In the genomic region with DNA sequence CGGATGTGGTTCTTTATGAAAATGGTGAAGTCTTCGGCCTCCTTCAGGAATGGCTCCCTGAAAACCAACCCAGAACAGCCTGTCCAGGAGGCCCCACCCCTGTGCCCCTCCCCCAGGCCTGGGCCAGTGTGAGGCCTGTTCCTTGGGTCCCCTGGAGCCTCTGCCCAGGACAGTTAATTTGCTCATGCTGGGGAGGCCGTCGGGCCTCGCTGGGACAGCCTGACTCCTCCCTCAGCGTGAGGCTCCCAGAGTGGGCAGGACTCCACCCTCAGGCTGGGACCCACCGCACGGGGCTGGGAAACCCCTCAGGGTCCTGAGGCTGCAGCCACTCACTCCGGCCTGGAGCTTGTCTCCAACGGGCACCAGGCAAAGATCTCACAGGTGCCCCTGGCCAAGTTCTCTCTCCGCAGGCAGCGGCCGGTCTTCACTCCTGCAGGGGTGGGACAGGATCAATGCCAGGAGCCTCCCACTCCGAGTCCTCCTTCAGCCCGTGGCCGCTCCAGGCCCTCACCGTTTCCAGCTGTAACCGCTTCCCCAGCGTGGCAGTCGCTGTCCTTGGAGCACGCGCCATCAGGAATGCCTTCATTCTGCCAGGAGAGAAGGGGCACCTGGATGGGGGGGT, we compare ENCODE assay signal across 17 cellular contexts.
"Had no signal": no experiment of that assay in that cellular context is flagged by ENCODE, and none has a peak within 500 bp of the region (broad histone marks: within the 10 kb centered on the region; RNA-seq: fewer than 3 reads in every experiment).

No MANE protein-coding gene starts in this region.

- H3K4me3 ChIP-seq: lung had no signal

- ATAC-seq: activated CD4-positive, CD25-positive, alpha-beta regulatory T cell treated with anti-CD3 and anti-CD28 coated beads, Interleukin-2, amount 50 U/mL, for 24 hours; left cardiac atrium; stimulated activated naive CD8-positive, alpha-beta T cell treated with anti-CD3 and anti-CD28 coated beads, Interleukin-15, Interleukin-2, amounts not matched to agents 100 U/mL and 50 U/mL, for 24 hours had no signal

- H3K9me3 Mint-ChIP-seq: activated T-helper 1 cell treated with anti-CD3 and anti-CD28 coated beads, Interleukin-12 subunit alpha, Interleukin-12 subunit beta, Interleukin-2, Interleukin-4 antibody, amounts not matched to agents 30 ng/mL and 10 ng/mL and 1 ng/mL, durations not matched to agents 14 hours and 24 hours and 36 hours; immature natural killer cell had no signal

- DNase-seq: activated CD4-positive, alpha-beta T cell treated with anti-CD3 and anti-CD28 coated beads, Interleukin-2, amount 50 U/mL, for 1 hour; activated CD8-positive, alpha-beta memory T cell treated with anti-CD3 and anti-CD28 coated beads for 24 hours; anterior cingulate cortex; cortex of kidney; effector CD4-positive, alpha-beta T cell; head of caudate nucleus; immature natural killer cell; left cardiac atrium; midbrain; small intestine; stimulated activated CD4-positive, alpha-beta T cell treated with anti-CD3 and anti-CD28 coated beads, Interleukin-4, amount 100 ng/mL, for 24 hours; stimulated activated naive CD8-positive, alpha-beta T cell treated with anti-CD3 and anti-CD28 coated beads, Interleukin-15, Interleukin-2, amounts not matched to agents 100 U/mL and 50 U/mL, for 24 hours; T-helper 9 cell; trophoblast cell had no signal

- H3K4me3 Mint-ChIP-seq: immature natural killer cell had no signal
